19 cellular contexts compared by ENCODE assay signal in the genomic region with DNA sequence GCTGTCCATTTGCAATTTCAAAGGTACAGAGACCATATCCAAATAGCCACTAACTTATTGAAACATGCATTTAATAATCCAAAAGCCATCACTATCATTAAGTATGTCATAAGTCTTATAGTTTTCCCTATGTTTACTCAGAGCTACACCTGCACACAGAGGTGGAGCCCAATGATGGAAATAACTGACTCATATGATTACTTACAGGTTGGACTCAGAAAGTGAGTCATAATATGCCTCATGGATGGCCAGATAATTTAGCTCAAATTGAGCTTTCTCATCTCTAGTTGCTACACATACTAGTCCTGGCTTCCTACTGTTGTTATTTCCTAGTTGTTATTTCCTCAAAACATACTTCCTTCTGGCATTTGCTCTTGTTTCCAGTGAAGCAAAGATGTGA.
A peak's percentile ranks its signal among the peaks of the same experiment; 100 is the strongest.
DNase-seq lines count a peak whose midpoint lies in the region; ATAC-seq, FAIRE-seq and TF ChIP-seq lines count a peak whose summit lies in the region.
"Had no signal": no experiment of that assay in that cellular context is flagged by ENCODE, and none has a peak within 500 bp of the region (broad histone marks: within the 10 kb centered on the region; RNA-seq: fewer than 3 reads in every experiment).

No MANE protein-coding gene starts in this region.

- in situ Hi-C loops in gastrocnemius medialis (cut with MboI; ENCODE audit: low sequenced_read_pairs in 4 of 4) = no loop called here

- intact Hi-C loops in gastrocnemius medialis (cut with DNase I; ENCODE audit: low total_unique reads) (no loop called here), pancreas (cut with DNase I) (no loop called here)

- H3K4me1 ChIP-seq in foreskin keratinocyte (no peaks in the 10 kb centered on the region), gastrocnemius medialis (no peaks in the 10 kb centered on the region), pancreas (no peaks in the 10 kb centered on the region)

- TF ChIP-seq POLR2A in gastrocnemius medialis (IDR thresholded peaks at IDR 0.05) = no peak

- H3K27me3 ChIP-seq in foreskin keratinocyte = no peaks in the 10 kb centered on the region
- no peaks in the 10 kb centered on the region for H3K27me3 ChIP-seq in gastrocnemius medialis
- H3K27me3 ChIP-seq in pancreas = no peaks in the 10 kb centered on the region

- H3K36me3 ChIP-seq in gastrocnemius medialis (no peaks in the 10 kb centered on the region), pancreas (no peaks in the 10 kb centered on the region)

- DNase-seq in RKO (ENCODE audit: low spot score) (peak; percentile 62), foreskin keratinocyte (peak; percentile 2 to 35), mucosa of gallbladder (ENCODE audit: low spot score) (no peak), gastrocnemius medialis (no peak), pancreas (no peak)
- DNase-seq in activated CD8-positive, alpha-beta memory T cell treated with anti-CD3 and anti-CD28 coated beads, Interleukin-2, amount 50 U/mL, for 4 hours = no peak
- DNase-seq: CD4-positive, alpha-beta T cell; EL; HCEC 1CT; NCI-H1048; NCI-H1694; NCI-H2107; NCI-H774; SW 1271 had no signal

- H3K4me3 ChIP-seq in gastrocnemius medialis = no peak overlapping the region
- no peak overlapping the region for H3K4me3 ChIP-seq in pancreas

- H3K27ac ChIP-seq in foreskin keratinocyte (no peak overlapping the region), gastrocnemius medialis (no peak overlapping the region), pancreas (no peak overlapping the region)

- no peak for FAIRE-seq in pancreas (lab: Jason Lieb, UNC)
- FAIRE-seq: D721Med, HTR-8/SVneo, RCC 7860 had no signal

- ATAC-seq in HG02678 (IDR thresholded peaks at IDR 0.05; ENCODE audit: unreplicated experiment) = peak; percentile 38
- ATAC-seq in HG03378 (IDR thresholded peaks at IDR 0.05; ENCODE audit: unreplicated experiment) = peak; percentile 61
- ATAC-seq in foreskin keratinocyte = peak; percentile 41
- no peak for ATAC-seq in gastrocnemius medialis
- no peak for ATAC-seq in pancreas

- no peak for TF ChIP-seq CTCF in foreskin keratinocyte (conservative IDR thresholded peaks at IDR 0.05)
- TF ChIP-seq CTCF in gastrocnemius medialis (IDR thresholded peaks at IDR 0.05 in 4 of 5, conservative IDR thresholded peaks at IDR 0.05 in 1 of 5) = no peak
- TF ChIP-seq CTCF in pancreas (IDR thresholded peaks at IDR 0.05) = no peak

- H3K9me3 ChIP-seq in gastrocnemius medialis (no peaks in the 10 kb centered on the region), pancreas (no peaks in the 10 kb centered on the region)

Comparison
In these comparisons a context has a peak if more than half of its experiments do, and no peak if none do; other contexts are left out.
1. ATAC-seq: peak in HG02678 (single experiment), HG03378 (single experiment) and foreskin keratinocyte (single experiment); none in gastrocnemius medialis (0 of 2) and pancreas (0 of 4).
2. DNase-seq: peak in RKO (single experiment) and foreskin keratinocyte (2 of 2); none in activated CD8-positive, alpha-beta memory T cell treated with anti-CD3 and anti-CD28 coated beads, Interleukin-2, amount 50 U/mL, for 4 hours (single experiment), mucosa of gallbladder (single experiment), gastrocnemius medialis (0 of 2) and pancreas (0 of 6).